In the genomic region with DNA sequence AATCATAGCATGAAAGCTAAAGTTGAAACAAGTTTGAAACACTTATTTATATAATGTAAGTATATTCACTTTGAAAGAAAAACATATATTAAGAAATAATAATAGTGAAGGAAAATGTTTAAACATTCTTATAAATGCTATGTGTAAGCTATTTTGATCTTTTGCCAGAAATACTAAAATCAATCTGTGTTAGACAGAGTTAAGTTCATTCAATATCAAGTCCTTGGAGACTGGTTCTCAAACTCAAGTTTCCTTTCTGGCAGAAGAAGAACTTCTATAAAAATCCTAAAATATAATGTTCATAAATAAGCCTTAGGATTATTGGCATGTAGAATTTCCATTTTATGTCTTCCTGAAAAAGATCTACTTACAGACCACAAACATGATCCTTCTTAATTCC, we compare ENCODE assay signal across 19 cellular contexts. TPM values are rescaled to one million over a fixed set of nuclear protein-coding genes. Genes with fewer than 3 reads are reported as not detected.
DNase-seq lines count a peak whose midpoint lies in the region; ATAC-seq, FAIRE-seq and TF ChIP-seq lines count a peak whose summit lies in the region.
"Had no signal": no experiment of that assay in that cellular context is flagged by ENCODE, and none has a peak within 500 bp of the region (broad histone marks: within the 10 kb centered on the region; RNA-seq: fewer than 3 reads in every experiment).

No MANE protein-coding gene starts in this region.

- POLR2A ChIA-PET in activated CD8-positive, alpha-beta T cell treated with anti-CD3 and anti-CD28 coated beads for 36 hours (lab: Charles Lee): no interaction called here

- H2AFZ ChIP-seq in smooth muscle cell (ENCODE audit: low read depth): no peak overlapping the region

- ATAC-seq in HG02938 (IDR thresholded peaks at IDR 0.05; ENCODE audit: unreplicated experiment) (no peak), GM18517 (IDR thresholded peaks at IDR 0.05; ENCODE audit: unreplicated experiment) (no peak)
- ATAC-seq in activated CD8-positive, alpha-beta T cell treated with anti-CD3 and anti-CD28 coated beads for 36 hours: no peak
- ATAC-seq: CD8-positive, alpha-beta T cell; HepG2 had no signal

- no peaks in the 10 kb centered on the region for H3K36me3 ChIP-seq in adipocyte (ENCODE audit: control insufficient read depth, insufficient read depth, low read length, severe bottlenecking)
- H3K36me3 ChIP-seq in smooth muscle cell (ENCODE audit: low read depth): no peaks in the 10 kb centered on the region

- peaks cover 12% of the 10 kb centered on the region for H3K4me1 ChIP-seq in adipocyte (ENCODE audit: control insufficient read depth, insufficient read depth, low read length)
- peaks cover 3% of the 10 kb centered on the region for H3K4me1 ChIP-seq in smooth muscle cell (ENCODE audit: low read depth)

- peak overlapping the region; percentile 38 for H3K4me2 ChIP-seq in smooth muscle cell

- H3K9me3 ChIP-seq in adipocyte (ENCODE audit: control insufficient read depth, low read length): no peaks in the 10 kb centered on the region
- H3K9me3 ChIP-seq in smooth muscle cell (replicated peaks; ENCODE audit: low read depth): no peaks in the 10 kb centered on the region

- no peaks in the 10 kb centered on the region for H3K79me2 ChIP-seq in smooth muscle cell (ENCODE audit: low read depth)

- H3K9me3 Mint-ChIP-seq in activated CD8-positive, alpha-beta T cell treated with anti-CD3 and anti-CD28 coated beads for 36 hours: no peaks in the 10 kb centered on the region
- H3K9me3 Mint-ChIP-seq: CD8-positive, alpha-beta T cell; HFFc6 had no signal

- H3K27me3 Mint-ChIP-seq in activated CD8-positive, alpha-beta T cell treated with anti-CD3 and anti-CD28 coated beads for 36 hours: no peaks in the 10 kb centered on the region

- H3K4me3 ChIP-seq in HL-60 (replicated peaks; ENCODE audit: insufficient read depth, low read length): no peak overlapping the region
- H3K4me3 ChIP-seq in adipocyte (ENCODE audit: low read length): no peak overlapping the region
- H3K4me3 ChIP-seq in smooth muscle cell: no peak overlapping the region

- DNase-seq in HL-60 (ENCODE audit: low read depth in 1 of 2, low spot score in 1 of 2) (no peak), adipocyte (ENCODE audit: low read depth) (peak; percentile 44), frontal cortex (ENCODE audit: low spot score in 2 of 2) (no peak), smooth muscle cell (lab: John Stamatoyannopoulos, UW; ENCODE audit: unreplicated experiment) (no peak)
- no peak for DNase-seq in stimulated activated CD4-positive, alpha-beta T cell treated with anti-CD3 and anti-CD28 coated beads, Interleukin-4, amount 100 ng/mL, for 24 hours
- no peak for DNase-seq in activated CD8-positive, alpha-beta T cell treated with anti-CD3 and anti-CD28 coated beads for 36 hours
- DNase-seq: CD8-positive, alpha-beta T cell; DMS79 treated with DMSO at 0.1 percent for 48 hours; HFFc6; NCI-H1105 treated with DMSO at 0.1 percent for 48 hours; NCI-H187 treated with DMSO at 0.1 percent for 48 hours; NCI-H446; NK-92 treated with Interleukin-12 subunit alpha and Interleukin-12 subunit beta, amount 100 ng/mL, for 24 hours; OCI-M1; SHP77 treated with DMSO at 0.1 percent for 48 hours had no signal

- TF ChIP-seq CTCF in HL-60 (IDR thresholded peaks at IDR 0.05; ENCODE audit: insufficient read depth, low read length): no peak
- no peak for TF ChIP-seq CTCF in smooth muscle cell (IDR thresholded peaks at IDR 0.05; ENCODE audit: borderline replicate concordance, insufficient read depth, poor library complexity, severe bottlenecking)
- TF ChIP-seq CTCF in activated CD8-positive, alpha-beta T cell treated with anti-CD3 and anti-CD28 coated beads for 36 hours (IDR thresholded peaks at IDR 0.05): no peak

- H3K27me3 ChIP-seq in HL-60 (ENCODE audit: insufficient read depth, poor library complexity, severe bottlenecking): no peaks in the 10 kb centered on the region
- no peaks in the 10 kb centered on the region for H3K27me3 ChIP-seq in adipocyte (replicated peaks; ENCODE audit: control insufficient read depth, insufficient read depth, low read length)
- no peaks in the 10 kb centered on the region for H3K27me3 ChIP-seq in smooth muscle cell (ENCODE audit: low read depth)

- no peaks in the 10 kb centered on the region for H4K20me1 ChIP-seq in smooth muscle cell (ENCODE audit: low read depth)

- peaks cover 14% of the 10 kb centered on the region for H3K36me3 Mint-ChIP-seq in activated CD8-positive, alpha-beta T cell treated with anti-CD3 and anti-CD28 coated beads for 36 hours (ENCODE audit: low read depth)

- H3K4me3 Mint-ChIP-seq in activated CD8-positive, alpha-beta T cell treated with anti-CD3 and anti-CD28 coated beads for 36 hours: no peak overlapping the region
- H3K4me3 Mint-ChIP-seq: CD8-positive, alpha-beta T cell had no signal

- no peak overlapping the region for H3K9ac ChIP-seq in adipocyte (ENCODE audit: low read length)
- no peak overlapping the region for H3K9ac ChIP-seq in smooth muscle cell (ENCODE audit: low read depth)

- peak overlapping the region; percentile 93 for H3K27ac ChIP-seq in HL-60 (replicated peaks)
- H3K27ac ChIP-seq in smooth muscle cell (ENCODE audit: low read depth): no peak overlapping the region

- peak; percentile 50 for FAIRE-seq in frontal cortex (lab: Jason Lieb, UNC)
- FAIRE-seq: H1, HepG2 had no signal

- peaks cover 29% of the 10 kb centered on the region for H3K4me1 Mint-ChIP-seq in activated CD8-positive, alpha-beta T cell treated with anti-CD3 and anti-CD28 coated beads for 36 hours (ENCODE audit: low read depth)

- CTCF ChIA-PET in activated CD8-positive, alpha-beta T cell treated with anti-CD3 and anti-CD28 coated beads for 36 hours (lab: Charles Lee): no interaction called here

- no peak overlapping the region for H3K27ac Mint-ChIP-seq in activated CD8-positive, alpha-beta T cell treated with anti-CD3 and anti-CD28 coated beads for 36 hours
- H3K27ac Mint-ChIP-seq: CD8-positive, alpha-beta T cell had no signal

- intact Hi-C loops in activated CD8-positive, alpha-beta T cell treated with anti-CD3 and anti-CD28 coated beads for 36 hours (cut with micrococcal nuclease): no loop called here

- H3F3A ChIP-seq in smooth muscle cell (ENCODE audit: low read depth): no peaks in the 10 kb centered on the region

RNA-seq across cellular contexts. Expression of a gene that starts 45.3 kb away (rescaled TPM):
- total RNA-seq in frontal cortex: 61.1 TPM
- 7.1 and 7.3 TPM in 2 replicates for total RNA-seq in smooth muscle cell
- polyA plus RNA-seq in smooth muscle cell: 7.9 and 18.2 TPM in 2 replicates
- 10 to 100 TPM; 46.0 to 47.1 TPM for total RNA-seq in activated CD8-positive, alpha-beta T cell treated with anti-CD3 and anti-CD28 coated beads for 36 hours

RNA-seq across cellular contexts. Expression of a gene that starts 49.0 kb away (rescaled TPM):
- 63.6 TPM for total RNA-seq in frontal cortex
- total RNA-seq in smooth muscle cell: 34.9 and 58.2 TPM in 2 replicates
- polyA plus RNA-seq in smooth muscle cell: 11.4 and 16.4 TPM in 2 replicates
- 10 to 100 TPM; 18.0 to 19.8 TPM for total RNA-seq in activated CD8-positive, alpha-beta T cell treated with anti-CD3 and anti-CD28 coated beads for 36 hours
